ENCODE assay signal across 1 cellular context in genomic region chr6:43373252-43373875, GRCh38.
TF ChIP-seq lines count a peak whose summit lies in the region.

No MANE protein-coding gene starts in this region.

TF ChIP-seq in HepG2, 621 proteins besides CTCF, POLR2A, EP300 and RAD21:
- TF ChIP-seq IRF2 (CRISPR knock-in tag; IDR thresholded peaks at IDR 0.05) (no peak), FOXO4 (CRISPR knock-in tag; conservative IDR thresholded peaks at IDR 0.05) (no peak), ZNF318 (CRISPR knock-in tag; IDR thresholded peaks at IDR 0.05) (no peak), SRF (IDR thresholded peaks at IDR 0.05; ENCODE audit: low read depth, low read length) (no peak), ZNF12 (CRISPR knock-in tag; IDR thresholded peaks at IDR 0.05) (peak; percentile 98), SP4 (CRISPR knock-in tag; IDR thresholded peaks at IDR 0.05) (no peak), AKAP8 (CRISPR knock-in tag; IDR thresholded peaks at IDR 0.05) (no peak), ZNF281 (CRISPR knock-in tag; IDR thresholded peaks at IDR 0.05; ENCODE audit: borderline replicate concordance) (no peak), ZNF44 (CRISPR knock-in tag; IDR thresholded peaks at IDR 0.05) (no peak), ZNF3 (CRISPR knock-in tag; IDR thresholded peaks at IDR 0.05) (no peak), MAX (IDR thresholded peaks at IDR 0.05) (0 out of 2 replicates have a peak, but pooled peaks have one; percentile 22), ZNF878 (CRISPR knock-in tag; IDR thresholded peaks at IDR 0.05) (no peak), REST (IDR thresholded peaks at IDR 0.05; ENCODE audit: borderline replicate concordance in 1 of 2, low read depth in 1 of 2, low read length in 2 of 2) (no peak), MXD4 (CRISPR knock-in tag; IDR thresholded peaks at IDR 0.05) (no peak)
